17 cellular contexts compared by ENCODE assay signal in the genomic region with DNA sequence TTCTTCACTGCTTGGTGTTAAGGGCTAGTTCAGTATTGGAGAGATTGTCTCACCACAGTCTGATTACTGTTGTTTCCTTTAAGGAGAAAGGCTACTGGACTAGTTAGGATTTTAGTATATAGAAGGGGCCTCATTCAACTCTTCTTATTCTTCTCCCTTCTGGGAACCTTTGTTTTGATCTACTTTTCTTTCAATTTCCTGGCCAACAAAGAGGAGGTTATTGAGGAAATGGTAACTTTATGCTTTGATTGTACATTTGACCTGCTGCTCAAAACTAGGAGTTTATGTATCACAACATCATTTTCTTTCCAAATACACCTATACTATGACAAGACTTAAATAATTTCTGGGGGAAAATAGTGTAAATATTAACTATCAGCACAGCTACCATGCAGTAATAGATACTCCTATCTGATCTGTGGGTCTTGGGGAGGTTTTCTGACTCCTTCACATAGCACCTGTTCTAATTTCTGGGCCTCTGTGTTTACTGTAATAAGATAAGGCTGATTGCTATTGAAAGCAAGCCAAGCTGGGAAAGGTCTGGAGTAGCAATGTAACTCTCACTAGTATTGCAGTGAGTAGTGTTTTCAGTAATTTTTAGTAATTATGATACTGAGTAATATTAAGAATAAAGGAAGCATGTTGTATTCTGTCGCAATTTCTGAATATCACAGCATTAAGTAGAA.
"Had no signal": no experiment of that assay in that cellular context is flagged by ENCODE, and none has a peak within 500 bp of the region (broad histone marks: within the 10 kb centered on the region; RNA-seq: fewer than 3 reads in every experiment).

No MANE protein-coding gene starts in this region.

- H3K4me1 Mint-ChIP-seq: immature natural killer cell; stimulated activated naive B cell treated with anti-CD40 and anti-IgM and Interleukin-4, amounts not matched to agents 10 μg/mL and 1 μg/mL and 100 μg/mL, for 72 hours had no signal

- H3K36me3 Mint-ChIP-seq: stimulated activated naive B cell treated with anti-CD40 and anti-IgM and Interleukin-4, amounts not matched to agents 10 μg/mL and 1 μg/mL and 100 μg/mL, for 72 hours had no signal

- H3K9me3 Mint-ChIP-seq: activated T-helper 1 cell treated with anti-CD3 and anti-CD28 coated beads, Interleukin-12 subunit alpha, Interleukin-12 subunit beta, Interleukin-2, Interleukin-4 antibody, amounts not matched to agents 30 ng/mL and 10 ng/mL and 1 ng/mL, durations not matched to agents 14 hours and 24 hours and 36 hours; nephron had no signal

- H3K27ac Mint-ChIP-seq: activated CD8-positive, alpha-beta T cell treated with anti-CD3 and anti-CD28 coated beads, Interleukin-2, amount 10 ng/mL, durations not matched to agents 7 days and 5 days; activated T-helper 1 cell treated with anti-CD3 and anti-CD28 coated beads, Interleukin-12 subunit alpha, Interleukin-12 subunit beta, Interleukin-2, Interleukin-4 antibody, amounts not matched to agents 30 ng/mL and 10 ng/mL and 1 ng/mL, durations not matched to agents 14 hours and 24 hours and 36 hours; immature natural killer cell; nephron; stimulated activated naive B cell treated with anti-CD40 and anti-IgM and Interleukin-4, amounts not matched to agents 10 μg/mL and 1 μg/mL and 100 μg/mL, for 72 hours had no signal

- H3K36me3 ChIP-seq: esophagus squamous epithelium, tibial nerve had no signal

- H3K4me3 Mint-ChIP-seq: activated CD8-positive, alpha-beta T cell treated with anti-CD3 and anti-CD28 coated beads, Interleukin-2, amount 10 ng/mL, durations not matched to agents 7 days and 5 days; activated T-helper 1 cell treated with anti-CD3 and anti-CD28 coated beads, Interleukin-12 subunit alpha, Interleukin-12 subunit beta, Interleukin-2, Interleukin-4 antibody, amounts not matched to agents 30 ng/mL and 10 ng/mL and 1 ng/mL, durations not matched to agents 14 hours and 24 hours and 36 hours; immature natural killer cell; nephron; stimulated activated naive B cell treated with anti-CD40 and anti-IgM and Interleukin-4, amounts not matched to agents 10 μg/mL and 1 μg/mL and 100 μg/mL, for 72 hours had no signal

- H3K27ac ChIP-seq: esophagus squamous epithelium, tibial nerve had no signal

- H3K9me3 ChIP-seq: esophagus squamous epithelium, tibial nerve had no signal

- H3K4me3 ChIP-seq: esophagus squamous epithelium, tibial nerve had no signal

- ATAC-seq: activated CD8-positive, alpha-beta T cell treated with anti-CD3 and anti-CD28 coated beads, Interleukin-2, amount 10 ng/mL, durations not matched to agents 7 days and 5 days; sciatic nerve; stimulated activated naive B cell treated with anti-CD40 and anti-IgM and Interleukin-4, amounts not matched to agents 10 μg/mL and 1 μg/mL and 100 μg/mL, for 72 hours had no signal

- H3K4me1 ChIP-seq: esophagus squamous epithelium had no signal

- DNase-seq: activated CD4-positive, alpha-beta T cell treated with anti-CD3 and anti-CD28 coated beads for 4 hours; activated CD8-positive, alpha-beta memory T cell treated with anti-CD3 and anti-CD28 coated beads, Interleukin-2, amount 50 U/mL, for 48 hours; activated CD8-positive, alpha-beta T cell treated with anti-CD3 and anti-CD28 coated beads, Interleukin-2, amount 10 ng/mL, durations not matched to agents 7 days and 5 days; activated naive CD4-positive, alpha-beta T cell; aorta; esophagus squamous epithelium; foreskin fibroblast; glutamatergic neuron; immature natural killer cell; mammary epithelial cell; occipital lobe; stimulated activated CD4-positive, alpha-beta T cell treated with anti-CD3 and anti-CD28 coated beads, Interleukin-2, amount 100 ng/mL, for 24 hours; stimulated activated naive B cell treated with anti-CD40 and anti-IgM and Interleukin-4, amounts not matched to agents 10 μg/mL and 1 μg/mL and 100 μg/mL, for 72 hours had no signal

- H3K27me3 ChIP-seq: esophagus squamous epithelium, tibial nerve had no signal

- H3K27me3 Mint-ChIP-seq: stimulated activated naive B cell treated with anti-CD40 and anti-IgM and Interleukin-4, amounts not matched to agents 10 μg/mL and 1 μg/mL and 100 μg/mL, for 72 hours had no signal
